30 cellular contexts compared by ENCODE assay signal in the genomic region with DNA sequence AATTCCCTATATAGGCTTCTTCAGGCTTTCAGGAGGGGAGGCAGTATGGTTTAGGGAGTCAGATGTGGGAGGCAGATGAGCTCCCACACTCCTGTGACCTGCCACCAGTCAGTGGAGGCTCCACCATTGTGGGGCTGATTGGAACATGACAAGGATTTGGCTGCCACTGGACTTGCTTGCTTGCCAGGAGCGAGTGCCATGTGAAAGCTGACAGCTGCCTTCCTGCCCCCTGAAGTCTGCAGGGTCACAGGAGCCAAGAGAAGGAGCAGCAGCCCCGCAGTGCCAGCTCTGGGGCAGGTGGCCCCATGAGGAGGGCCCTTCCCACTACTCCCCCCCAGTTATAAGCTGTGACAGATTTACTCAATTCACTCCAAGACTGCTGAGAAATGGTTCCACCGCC.
DNase-seq lines count a peak whose midpoint lies in the region; ATAC-seq, FAIRE-seq and TF ChIP-seq lines count a peak whose summit lies in the region.
"Had no signal": no experiment of that assay in that cellular context is flagged by ENCODE, and none has a peak within 500 bp of the region (broad histone marks: within the 10 kb centered on the region; RNA-seq: fewer than 3 reads in every experiment).

No MANE protein-coding gene starts in this region.

- TF ChIP-seq CTCF in H1 (IDR thresholded peaks at IDR 0.05; ENCODE audit: control extremely low read depth in 1 of 3, insufficient read depth in 1 of 3, low read depth in 1 of 3, low read length in 3 of 3) (no peak), stomach (IDR thresholded peaks at IDR 0.05) (no peak), uterus (IDR thresholded peaks at IDR 0.05) (no peak)

- WGBS in H1 (ENCODE audit: extremely low coverage in 1 of 2, insufficient coverage in 1 of 2, insufficient read length in 1 of 2, insufficient replicate concordance in 2 of 2, low coverage in 1 of 2, low lambda C conversion rate in 2 of 2, missing lambda C conversion rate in 1 of 2), 2 experiments, result 92% methylated on average over 3 of the region's 3 CpGs; no CpG with 5 or more reads in 1 of the 2 experiments
- 46 to 88% (median 72%) methylated on average over 3 of the region's 3 CpGs for WGBS in stomach, 5 donors

- CTCF ChIA-PET in H1 (lab: Charles Lee; ENCODE audit: partially characterized antibody), result interaction anchor here (0.7 to 1.2 kb wide), 2 partner anchors 22 to 432 kb away, joined by 3 to 4 read pairs; no protein-coding TSS in a partner anchor

- no peaks in the 10 kb centered on the region for H4K20me1 ChIP-seq in H1 (replicated peaks in 1 of 2; ENCODE audit: control insufficient read depth in 1 of 2, insufficient read depth in 2 of 2, low read length in 2 of 2)
- H4K20me1 ChIP-seq: BLaER1 treated with 17β-estradiol and CSF1 and Interleukin-3, amounts not matched to agents 10 nM and 100 nM had no signal

- H2BK120ac ChIP-seq in H1 (replicated peaks; ENCODE audit: low read depth, low read length), result no peak overlapping the region

- H3K4me3 ChIP-seq in H1 (ENCODE audit: extremely low read depth in 1 of 4, insufficient read depth in 2 of 4, low read depth in 3 of 4, low read length in 4 of 4) (no peak overlapping the region), stomach (no peak overlapping the region), uterus (no peak overlapping the region)
- H3K4me3 ChIP-seq: BLaER1 treated with 17β-estradiol and CSF1 and Interleukin-3, amounts not matched to agents 10 nM and 100 nM; lung; mucosa of descending colon; ovary; SJSA1; spleen; thyroid gland had no signal

- TF ChIP-seq POLR2A in H1 (IDR thresholded peaks at IDR 0.05; ENCODE audit: control extremely low read depth in 1 of 2, low read depth in 2 of 2, low read length in 2 of 2) (no peak), stomach (IDR thresholded peaks at IDR 0.05) (no peak), uterus (IDR thresholded peaks at IDR 0.05) (no peak)

- H2BK20ac ChIP-seq in H1 (ENCODE audit: low read length), result no peak overlapping the region

- H3K9me3 ChIP-seq in H1 (ENCODE audit: insufficient read depth in 2 of 2, low read depth in 1 of 2, low read length in 1 of 2), result no peaks in the 10 kb centered on the region
- no peaks in the 10 kb centered on the region for H3K9me3 ChIP-seq in stomach
- no peaks in the 10 kb centered on the region for H3K9me3 ChIP-seq in uterus
- H3K9me3 ChIP-seq: BLaER1 treated with 17β-estradiol and CSF1 and Interleukin-3, amounts not matched to agents 10 nM and 100 nM; mucosa of descending colon; ovary; SJSA1; spleen; thyroid gland had no signal

- no peak overlapping the region for H4K5ac ChIP-seq in H1 (ENCODE audit: insufficient read length, low read depth, low read length)

- POLR2A ChIA-PET in H1 (lab: Charles Lee; ENCODE audit: partially characterized antibody), result no interaction called here

- no peak overlapping the region for H2BK5ac ChIP-seq in H1 (ENCODE audit: low read depth, low read length)

- H3K27ac ChIP-seq in H1 (ENCODE audit: low read depth, low read length) (no peak overlapping the region), stomach (peak overlapping the region in 3 of 5 donors; percentile 26 to 78 (median 35)), uterus (no peak overlapping the region)
- H3K27ac ChIP-seq: BLaER1 treated with 17β-estradiol and CSF1 and Interleukin-3, amounts not matched to agents 10 nM and 100 nM; ovary; SJSA1; spleen; thyroid gland had no signal

- no peak overlapping the region for H3K23ac ChIP-seq in H1 (ENCODE audit: insufficient read length)

- no peak overlapping the region for H3K4ac ChIP-seq in H1 (replicated peaks; ENCODE audit: insufficient read length, low read depth, low read length)

- no peak overlapping the region for H3K4me2 ChIP-seq in H1 (ENCODE audit: insufficient read depth in 1 of 2, low read depth in 2 of 2, low read length in 2 of 2)
- H3K4me2 ChIP-seq: BLaER1 treated with 17β-estradiol and CSF1 and Interleukin-3, amounts not matched to agents 10 nM and 100 nM had no signal

- intact Hi-C loops in left ventricle myocardium superior (cut with micrococcal nuclease) (no loop called here), stomach (cut with DNase I; ENCODE audit: low total_unique reads) (no loop called here), uterus (cut with DNase I; ENCODE audit: low total_unique reads) (no loop called here)

- no peaks in the 10 kb centered on the region for H3K36me3 ChIP-seq in H1 (ENCODE audit: control insufficient read depth in 2 of 4, insufficient read depth in 4 of 4, low read length in 3 of 4)
- no peaks in the 10 kb centered on the region for H3K36me3 ChIP-seq in stomach
- no peaks in the 10 kb centered on the region for H3K36me3 ChIP-seq in uterus
- H3K36me3 ChIP-seq: BLaER1 treated with 17β-estradiol and CSF1 and Interleukin-3, amounts not matched to agents 10 nM and 100 nM; ovary; SJSA1; spleen; thyroid gland had no signal

- no peak overlapping the region for H2BK15ac ChIP-seq in H1 (ENCODE audit: low read length)

- H3K4me1 ChIP-seq in H1 (replicated peaks in 1 of 4; ENCODE audit: control insufficient read depth in 3 of 4, insufficient read depth in 4 of 4, low read length in 3 of 4), result peaks cover 0 to 2% (median under 1%) of the 10 kb centered on the region in 4 experiments; a peak in 2 of 7 replicates
- peaks cover 4 to 36% (median 4%) of the 10 kb centered on the region in 4 donors for H3K4me1 ChIP-seq in stomach
- peaks cover 0 to 5% of the 10 kb centered on the region in 2 donors for H3K4me1 ChIP-seq in uterus
- H3K4me1 ChIP-seq: spleen, thyroid gland had no signal

- TF ChIP-seq EP300 in H1 (IDR thresholded peaks at IDR 0.05; ENCODE audit: borderline replicate concordance in 1 of 2, low read depth in 2 of 2, low read length in 2 of 2), result no peak
- no peak for TF ChIP-seq EP300 in stomach (IDR thresholded peaks at IDR 0.05)

- TF ChIP-seq RAD21 in H1 (IDR thresholded peaks at IDR 0.05 in 1 of 2, conservative IDR thresholded peaks at IDR 0.05 in 1 of 2; ENCODE audit: low read depth in 2 of 2, low read length in 2 of 2), result no peak

- no peak overlapping the region for H3K56ac ChIP-seq in H1 (replicated peaks; ENCODE audit: insufficient read length, low read depth, low read length)

- H2AK5ac ChIP-seq in H1 (ENCODE audit: low read depth, low read length), result no peak overlapping the region

- H4K91ac ChIP-seq in H1 (replicated peaks; ENCODE audit: insufficient read length, low read length), result no peak overlapping the region

- peak; percentile 98 for ATAC-seq in left ventricle myocardium superior
- no peak for ATAC-seq in HG03097 (IDR thresholded peaks at IDR 0.05; ENCODE audit: low FRiP score, unreplicated experiment)
- ATAC-seq: mucosa of descending colon; stimulated activated naive CD8-positive, alpha-beta T cell treated with anti-CD3 and anti-CD28 coated beads, Interleukin-15, amount 100 ng/mL, for 72 hours; T-cell; WTC11 had no signal

- H3K14ac ChIP-seq in H1 (ENCODE audit: insufficient read length), result no peak overlapping the region

- no peak for FAIRE-seq in H1 (lab: Jason Lieb, UNC)

- H3K18ac ChIP-seq in H1 (ENCODE audit: extremely low read depth, low read length), result no peak overlapping the region

- H3K9ac ChIP-seq in H1 (replicated peaks in 1 of 4; ENCODE audit: extremely low read depth in 1 of 4, low read depth in 3 of 4, low read length in 3 of 4), result no peak overlapping the region
- H3K9ac ChIP-seq: BLaER1 treated with 17β-estradiol and CSF1 and Interleukin-3, amounts not matched to agents 10 nM and 100 nM had no signal

- H2BK12ac ChIP-seq in H1 (ENCODE audit: low read depth, low read length), result no peak overlapping the region

- H3K79me1 ChIP-seq in H1 (ENCODE audit: low read depth, low read length), result no peaks in the 10 kb centered on the region

- H4K8ac ChIP-seq in H1 (ENCODE audit: extremely low read depth, insufficient read depth, low read length), result no peak overlapping the region

- H3K27me3 ChIP-seq in H1 (replicated peaks in 1 of 4; ENCODE audit: control insufficient read depth in 3 of 4, extremely low read depth in 1 of 4, insufficient read depth in 3 of 4, low read length in 3 of 4) (no peaks in the 10 kb centered on the region), stomach (no peaks in the 10 kb centered on the region), uterus (no peaks in the 10 kb centered on the region)
- H3K27me3 ChIP-seq: BLaER1 treated with 17β-estradiol and CSF1 and Interleukin-3, amounts not matched to agents 10 nM and 100 nM; ovary; SJSA1; spleen; thyroid gland had no signal

- H3K79me2 ChIP-seq in H1 (ENCODE audit: control insufficient read depth in 1 of 2, insufficient read depth in 2 of 2, low read length in 2 of 2), result no peaks in the 10 kb centered on the region

- H3K23me2 ChIP-seq in H1 (ENCODE audit: low read depth, low read length), result no peaks in the 10 kb centered on the region

- 0 out of 2 replicates have a peak overlapping the region, but pooled peaks have one; percentile 30 for H2AFZ ChIP-seq in H1 (ENCODE audit: low read length)

- peak; percentile 49 to 91 for DNase-seq in NCI-H446 (lab: John Stamatoyannopoulos, UW)
- no peak for DNase-seq in H1 (ENCODE audit: low read depth in 1 of 2, low spot score in 2 of 2)
- peak; percentile 69 for DNase-seq in left ventricle myocardium superior
- no peak for DNase-seq in stomach
- DNase-seq in uterus, result no peak
- no peak for DNase-seq in activated naive CD4-positive, alpha-beta T cell treated with anti-CD3 and anti-CD28 coated beads, Interleukin-2, amount 50 U/mL, for 16 hours
- DNase-seq: activated CD4-positive, alpha-beta T cell treated with anti-CD3 and anti-CD28 coated beads, Interleukin-2, amount 10 ng/mL, durations not matched to agents 24 days and 14 days; activated effector memory CD4-positive, alpha-beta T cell treated with Interleukin-2 at 50 U/mL for 16 hours; activated naive CD8-positive, alpha-beta T cell treated with anti-CD3 and anti-CD28 coated beads for 36 hours; anterior cingulate cortex; DMS79 treated with DMSO at 0.1 percent for 48 hours; foreskin fibroblast; GF-D8; Kasumi-1; kidney glomerular epithelial cell; mucosa of descending colon; NCI-H1417 treated with DMSO at 0.1 percent for 48 hours; NCI-H2107; NCI-H82; ovary; spleen; stimulated activated CD8-positive, alpha-beta memory T cell treated with anti-CD3 and anti-CD28 coated beads, Interleukin-4, amount 100 ng/mL, for 48 hours; stimulated activated naive CD8-positive, alpha-beta T cell treated with anti-CD3 and anti-CD28 coated beads, Interleukin-15, amount 100 ng/mL, for 72 hours; T-cell; thyroid gland had no signal

TF ChIP-seq in H1, 55 proteins besides CTCF, POLR2A, EP300 and RAD21 (continues in another document):
- no peak for TF ChIP-seq CTBP2 (IDR thresholded peaks at IDR 0.05; ENCODE audit: borderline replicate concordance, insufficient read depth, insufficient read length, low read length)
- no peak for TF ChIP-seq EZH2 (IDR thresholded peaks at IDR 0.05; ENCODE audit: low read depth, low read length, severe bottlenecking)
- TF ChIP-seq PHF8 (conservative IDR thresholded peaks at IDR 0.05; ENCODE audit: low read depth, low read length), result no peak
- TF ChIP-seq RNF2 (IDR thresholded peaks at IDR 0.05; ENCODE audit: borderline replicate concordance, low read depth, low read length, missing control alignments, poor library complexity, severe bottlenecking), result no peak
- TF ChIP-seq KDM1A (IDR thresholded peaks at IDR 0.05; ENCODE audit: borderline replicate concordance, low read length), result no peak
- no peak for TF ChIP-seq RBBP5 (IDR thresholded peaks at IDR 0.05; ENCODE audit: borderline replicate concordance, low read depth, low read length)
- TF ChIP-seq SP1 (IDR thresholded peaks at IDR 0.05; ENCODE audit: low read depth, low read length), result no peak

Comparison
In these comparisons a context has a peak if more than half of its experiments do, and no peak if none do; other contexts are left out.
1. DNase-seq: peak in NCI-H446 (2 of 2) and left ventricle myocardium superior (single experiment); none in H1 (0 of 2), stomach (single experiment), uterus (0 of 2) and activated naive CD4-positive, alpha-beta T cell treated with anti-CD3 and anti-CD28 coated beads, Interleukin-2, amount 50 U/mL, for 16 hours (single experiment).
2. H3K27ac ChIP-seq: peak in stomach (3 of 5); none in H1 (single experiment) and uterus (0 of 2).